11 cellular contexts compared by ENCODE assay signal in the genomic region with DNA sequence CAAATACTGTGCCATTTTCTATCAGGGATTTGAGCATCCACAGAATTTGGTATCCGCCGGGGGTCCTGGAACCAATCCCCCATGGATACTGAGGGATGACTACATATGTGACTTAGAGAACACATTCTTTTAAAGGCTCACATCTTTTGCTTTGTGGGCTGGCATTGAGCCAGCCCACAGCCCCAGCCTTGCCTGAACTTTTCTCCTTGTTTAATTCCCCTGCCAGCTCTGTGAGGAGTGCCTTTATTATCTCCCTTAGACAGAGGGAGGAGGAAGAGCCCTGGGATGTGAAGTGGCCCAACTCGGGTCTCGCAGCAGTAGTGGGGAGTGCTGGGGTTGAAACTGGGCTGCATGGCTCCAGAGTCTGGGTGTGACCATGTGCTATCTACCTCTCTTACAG. TPM values are rescaled to one million over a fixed set of nuclear protein-coding genes. Genes with fewer than 3 reads are reported as not detected.
DNase-seq lines count a peak whose midpoint lies in the region; ATAC-seq and TF ChIP-seq lines count a peak whose summit lies in the region.
"Had no signal": no experiment of that assay in that cellular context is flagged by ENCODE, and none has a peak within 500 bp of the region (broad histone marks: within the 10 kb centered on the region; RNA-seq: fewer than 3 reads in every experiment).

No MANE protein-coding gene starts in this region.

- peak overlapping the region in 6 of 11 experiments; percentile 2 to 29 (median 14); a peak in 3 of 22 replicates for H3K9ac ChIP-seq in BLaER1 treated with 17β-estradiol and CSF1 and Interleukin-3, amounts not matched to agents 10 nM and 100 nM

- H4K20me1 ChIP-seq in BLaER1 treated with 17β-estradiol and CSF1 and Interleukin-3, amounts not matched to agents 10 nM and 100 nM: peaks cover 8 to 96% (median 77%) of the 10 kb centered on the region in 11 experiments; a peak in 21 of 22 replicates

- no peaks in the 10 kb centered on the region for H3K27me3 ChIP-seq in BLaER1 treated with 17β-estradiol and CSF1 and Interleukin-3, amounts not matched to agents 10 nM and 100 nM
- H3K27me3 ChIP-seq in HL-60 (ENCODE audit: insufficient read depth, poor library complexity, severe bottlenecking) (no peaks in the 10 kb centered on the region), tibial artery (peaks cover 0 to 3% of the 10 kb centered on the region in 2 donors)
- H3K27me3 ChIP-seq: heart right ventricle had no signal

- ATAC-seq in activated T-helper 17 cell treated with anti-CD3 and anti-CD28 coated beads, Interleukin-2, amount 50 U/mL, for 72 hours (replicated peaks): no peak
- ATAC-seq in HG02970 (IDR thresholded peaks at IDR 0.05; ENCODE audit: low FRiP score, unreplicated experiment) (no peak), GM18858 (IDR thresholded peaks at IDR 0.05; ENCODE audit: unreplicated experiment) (no peak)

- H3K4me2 ChIP-seq in BLaER1 treated with 17β-estradiol and CSF1 and Interleukin-3, amounts not matched to agents 10 nM and 100 nM: peak overlapping the region; percentile 14 to 95 (median 87)

- H3K36me3 ChIP-seq in BLaER1 treated with 17β-estradiol and CSF1 and Interleukin-3, amounts not matched to agents 10 nM and 100 nM: peaks cover 8 to 86% (median 44%) of the 10 kb centered on the region in 11 experiments
- no peaks in the 10 kb centered on the region for H3K36me3 ChIP-seq in tibial artery
- H3K36me3 ChIP-seq: heart right ventricle had no signal

- peaks cover 63% of the 10 kb centered on the region for H3K4me1 Mint-ChIP-seq in activated T-helper 17 cell treated with anti-CD3 and anti-CD28 coated beads, Interleukin-2, amount 50 U/mL, for 72 hours

- peak overlapping the region; percentile 86 for H3K4me3 Mint-ChIP-seq in activated T-helper 17 cell treated with anti-CD3 and anti-CD28 coated beads, Interleukin-2, amount 50 U/mL, for 72 hours

- peak overlapping the region in 8 of 11 experiments; percentile 19 to 56 (median 33); a peak in 11 of 22 replicates for H3K27ac ChIP-seq in BLaER1 treated with 17β-estradiol and CSF1 and Interleukin-3, amounts not matched to agents 10 nM and 100 nM
- peak overlapping the region; percentile 20 for H3K27ac ChIP-seq in HL-60 (replicated peaks)
- no peak overlapping the region for H3K27ac ChIP-seq in tibial artery
- H3K27ac ChIP-seq: heart right ventricle had no signal

- H3K27ac Mint-ChIP-seq in activated T-helper 17 cell treated with anti-CD3 and anti-CD28 coated beads, Interleukin-2, amount 50 U/mL, for 72 hours: peak overlapping the region; percentile 88

- 0 out of 20 replicates have a peak overlapping the region, but pooled peaks of 1 of the 10 experiments have one; percentile 1 for H3K4me3 ChIP-seq in BLaER1 treated with 17β-estradiol and CSF1 and Interleukin-3, amounts not matched to agents 10 nM and 100 nM
- H3K4me3 ChIP-seq in HL-60 (replicated peaks; ENCODE audit: insufficient read depth, low read length): no peak overlapping the region
- H3K4me3 ChIP-seq in tibial artery: no peak overlapping the region
- H3K4me3 ChIP-seq: heart right ventricle had no signal

- DNase-seq in HL-60 (ENCODE audit: low read depth in 1 of 2, low spot score in 1 of 2) (no peak), iris pigment epithelial cell (ENCODE audit: low read depth) (peak; percentile 70), tibial artery (no peak)
- no peak for DNase-seq in activated CD4-positive, alpha-beta T cell treated with anti-CD3 and anti-CD28 coated beads for 1 hour
- DNase-seq: DMS79 treated with DMSO at 0.1 percent for 48 hours, heart right ventricle, NCI-H774 had no signal

- intact Hi-C loops in tibial artery (cut with DNase I; ENCODE audit: low total_unique reads): loop anchor here (10.0 kb wide), 1 partner anchor 63 kb away; no protein-coding TSS in a partner anchor

- no peaks in the 10 kb centered on the region for H3K9me3 Mint-ChIP-seq in activated T-helper 17 cell treated with anti-CD3 and anti-CD28 coated beads, Interleukin-2, amount 50 U/mL, for 72 hours

- no peaks in the 10 kb centered on the region for H3K27me3 Mint-ChIP-seq in activated T-helper 17 cell treated with anti-CD3 and anti-CD28 coated beads, Interleukin-2, amount 50 U/mL, for 72 hours

- H3K36me3 Mint-ChIP-seq in activated T-helper 17 cell treated with anti-CD3 and anti-CD28 coated beads, Interleukin-2, amount 50 U/mL, for 72 hours (ENCODE audit: low read depth): peaks cover 92% of the 10 kb centered on the region

- peaks cover 73 to 93% (median 81%) of the 10 kb centered on the region in 10 experiments for H3K4me1 ChIP-seq in BLaER1 treated with 17β-estradiol and CSF1 and Interleukin-3, amounts not matched to agents 10 nM and 100 nM
- H3K4me1 ChIP-seq in tibial artery: peaks cover 0 to 6% (median 0%) of the 10 kb centered on the region in 4 donors

- TF ChIP-seq CTCF in HL-60 (IDR thresholded peaks at IDR 0.05; ENCODE audit: insufficient read depth, low read length): no peak
- no peak for TF ChIP-seq CTCF in tibial artery (IDR thresholded peaks at IDR 0.05)

- no peaks in the 10 kb centered on the region for H3K9me3 ChIP-seq in BLaER1 treated with 17β-estradiol and CSF1 and Interleukin-3, amounts not matched to agents 10 nM and 100 nM (replicated peaks in 1 of 11)
- no peaks in the 10 kb centered on the region for H3K9me3 ChIP-seq in tibial artery
- H3K9me3 ChIP-seq: heart right ventricle had no signal

RNA-seq across cellular contexts. Expression of gene TTC39C, which starts 7.6 kb away (rescaled TPM):
- total RNA-seq in activated T-helper 17 cell treated with anti-CD3 and anti-CD28 coated beads, Interleukin-2, amount 50 U/mL, for 72 hours: 10 to 100 TPM; 59.6 to 76.7 TPM

Comparison
In these comparisons a context has a peak if more than half of its experiments do, and no peak if none do; other contexts are left out.
1. H3K27ac ChIP-seq: peak in BLaER1 treated with 17β-estradiol and CSF1 and Interleukin-3, amounts not matched to agents 10 nM and 100 nM (8 of 11) and HL-60 (single experiment); none in tibial artery (0 of 2).